In the genomic region with DNA sequence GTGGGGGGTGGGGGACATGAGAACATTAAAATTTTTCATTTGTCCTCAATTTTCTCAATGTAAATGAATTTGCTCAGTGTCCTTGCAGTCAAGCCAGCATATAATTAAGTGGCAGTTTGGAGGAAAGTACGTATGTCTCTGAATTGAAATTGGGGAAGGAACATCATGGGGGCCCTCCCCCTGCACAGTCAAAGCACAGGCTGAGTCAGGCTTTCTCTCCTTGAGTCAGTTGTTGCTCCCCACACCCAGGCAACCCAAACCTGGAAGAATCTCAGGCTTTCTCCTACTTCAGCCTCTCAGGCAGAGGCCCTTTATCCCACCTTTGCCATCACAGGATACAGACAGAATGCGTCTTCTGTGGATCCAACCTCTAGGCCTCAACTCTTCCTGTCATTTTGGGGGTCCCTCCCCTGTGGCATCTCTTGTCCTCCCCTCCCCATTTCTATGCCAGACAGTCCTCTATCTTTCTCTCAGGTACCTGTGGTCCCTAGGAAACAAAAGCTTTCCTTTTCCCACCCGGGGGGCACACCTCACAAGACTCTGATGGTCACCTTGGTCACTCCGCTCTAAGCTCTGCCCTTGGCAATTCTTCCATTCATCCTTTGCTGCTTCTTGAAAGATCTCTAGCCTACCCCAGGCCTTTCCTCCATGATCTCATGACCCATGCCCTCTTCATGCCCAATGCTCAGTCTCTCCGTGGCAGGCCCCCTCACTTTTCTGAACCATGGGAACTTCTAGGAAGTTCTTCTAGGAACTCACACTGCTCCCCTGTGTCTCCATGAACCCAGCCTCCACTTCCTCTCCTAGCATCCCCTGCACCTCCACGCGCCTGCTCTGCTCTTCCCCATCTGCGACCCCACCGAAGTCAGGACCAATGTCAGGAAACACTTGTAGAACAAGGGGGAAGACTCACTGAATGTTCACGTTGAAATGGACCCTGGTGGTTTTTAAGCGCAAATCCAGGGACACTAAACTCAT, we compare ENCODE assay signal across 9 cellular contexts. TPM values are rescaled to one million over a fixed set of nuclear protein-coding genes. Genes with fewer than 3 reads are reported as not detected.
A peak's percentile ranks its signal among the peaks of the same experiment; 100 is the strongest.
DNase-seq lines count a peak whose midpoint lies in the region; ATAC-seq and TF ChIP-seq lines count a peak whose summit lies in the region.
"Had no signal": no experiment of that assay in that cellular context is flagged by ENCODE, and none has a peak within 500 bp of the region (broad histone marks: within the 10 kb centered on the region; RNA-seq: fewer than 3 reads in every experiment).

No MANE protein-coding gene starts in this region.

- H3K36me3 Mint-ChIP-seq in activated naive CD8-positive, alpha-beta T cell treated with anti-CD3 and anti-CD28 coated beads, Interleukin-2, amount 50 U/mL, for 24 hours (ENCODE audit: low read depth), result peaks cover 14% of the 10 kb centered on the region
- peaks cover 18% of the 10 kb centered on the region for H3K36me3 Mint-ChIP-seq in activated naive CD8-positive, alpha-beta T cell treated with anti-CD3 and anti-CD28 coated beads for 36 hours
- H3K36me3 Mint-ChIP-seq in activated CD8-positive, alpha-beta T cell treated with anti-CD3 and anti-CD28 coated beads, Interleukin-2, amount 10 ng/mL, durations not matched to agents 7 days and 5 days (ENCODE audit: low read depth), result peaks cover 3% of the 10 kb centered on the region
- H3K36me3 Mint-ChIP-seq in activated CD8-positive, alpha-beta memory T cell treated with anti-CD3 and anti-CD28 coated beads, Interleukin-2, amount 10 ng/mL, durations not matched to agents 7 days and 5 days, result no peaks in the 10 kb centered on the region

- intact Hi-C loops in stomach (cut with DNase I; ENCODE audit: low total_unique reads), result no loop called here

- H3K27ac ChIP-seq in stomach (peak overlapping the region in 3 of 5 donors; percentile 2 to 33 (median 30)), RWPE1 (no peak overlapping the region)

- CTCF ChIA-PET in activated CD8-positive, alpha-beta T cell treated with anti-CD3 and anti-CD28 coated beads, Interleukin-2, amount 10 ng/mL, durations not matched to agents 7 days and 5 days (lab: Charles Lee), result no interaction called here
- CTCF ChIA-PET in activated CD8-positive, alpha-beta memory T cell treated with anti-CD3 and anti-CD28 coated beads, Interleukin-2, amount 10 ng/mL, durations not matched to agents 7 days and 5 days (lab: Charles Lee), result no interaction called here
- CTCF ChIA-PET in RWPE1 (lab: Yijun Ruan, JAX), result no interaction called here

- no peak overlapping the region for H3K27ac Mint-ChIP-seq in activated naive CD8-positive, alpha-beta T cell treated with anti-CD3 and anti-CD28 coated beads, Interleukin-2, amount 50 U/mL, for 24 hours
- no peak overlapping the region for H3K27ac Mint-ChIP-seq in activated naive CD8-positive, alpha-beta T cell treated with anti-CD3 and anti-CD28 coated beads for 36 hours
- H3K27ac Mint-ChIP-seq in activated CD8-positive, alpha-beta T cell treated with anti-CD3 and anti-CD28 coated beads, Interleukin-2, amount 10 ng/mL, durations not matched to agents 7 days and 5 days, result peak overlapping the region; percentile 35
- no peak overlapping the region for H3K27ac Mint-ChIP-seq in activated CD8-positive, alpha-beta memory T cell treated with anti-CD3 and anti-CD28 coated beads, Interleukin-2, amount 10 ng/mL, durations not matched to agents 7 days and 5 days

- no peak for TF ChIP-seq POLR2A in stomach (IDR thresholded peaks at IDR 0.05)

- DNase-seq in activated naive CD8-positive, alpha-beta T cell treated with anti-CD3 and anti-CD28 coated beads, Interleukin-2, amount 50 U/mL, for 24 hours, result peak; percentile 7
- no peak for DNase-seq in activated naive CD8-positive, alpha-beta T cell treated with anti-CD3 and anti-CD28 coated beads for 36 hours
- DNase-seq in activated CD8-positive, alpha-beta T cell treated with anti-CD3 and anti-CD28 coated beads, Interleukin-2, amount 10 ng/mL, durations not matched to agents 7 days and 5 days, result no peak
- DNase-seq in stomach (no peak), H4 (ENCODE audit: low spot score) (no peak), RWPE1 (ENCODE audit: low spot score) (no peak)
- no peak for DNase-seq in activated CD8-positive, alpha-beta memory T cell treated with anti-CD3 and anti-CD28 coated beads, Interleukin-2, amount 10 ng/mL, durations not matched to agents 7 days and 5 days

- H3K27me3 ChIP-seq in stomach, result no peaks in the 10 kb centered on the region

- no peak for TF ChIP-seq EP300 in stomach (IDR thresholded peaks at IDR 0.05)

- H3K9me3 Mint-ChIP-seq in activated naive CD8-positive, alpha-beta T cell treated with anti-CD3 and anti-CD28 coated beads, Interleukin-2, amount 50 U/mL, for 24 hours, result no peaks in the 10 kb centered on the region
- no peaks in the 10 kb centered on the region for H3K9me3 Mint-ChIP-seq in activated naive CD8-positive, alpha-beta T cell treated with anti-CD3 and anti-CD28 coated beads for 36 hours
- no peaks in the 10 kb centered on the region for H3K9me3 Mint-ChIP-seq in activated CD8-positive, alpha-beta T cell treated with anti-CD3 and anti-CD28 coated beads, Interleukin-2, amount 10 ng/mL, durations not matched to agents 7 days and 5 days (ENCODE audit: insufficient read depth)
- no peaks in the 10 kb centered on the region for H3K9me3 Mint-ChIP-seq in activated CD8-positive, alpha-beta memory T cell treated with anti-CD3 and anti-CD28 coated beads, Interleukin-2, amount 10 ng/mL, durations not matched to agents 7 days and 5 days (ENCODE audit: low read depth)
- H3K9me3 Mint-ChIP-seq: central memory CD8-positive, alpha-beta T cell had no signal

- WGBS in stomach, 5 donors, result 88 to 92% (median 89%) methylated on average over 11 of the region's 11 CpGs

- peaks cover 24% of the 10 kb centered on the region for H3K4me1 Mint-ChIP-seq in activated naive CD8-positive, alpha-beta T cell treated with anti-CD3 and anti-CD28 coated beads, Interleukin-2, amount 50 U/mL, for 24 hours
- peaks cover 13% of the 10 kb centered on the region for H3K4me1 Mint-ChIP-seq in activated naive CD8-positive, alpha-beta T cell treated with anti-CD3 and anti-CD28 coated beads for 36 hours
- peaks cover 7% of the 10 kb centered on the region for H3K4me1 Mint-ChIP-seq in activated CD8-positive, alpha-beta T cell treated with anti-CD3 and anti-CD28 coated beads, Interleukin-2, amount 10 ng/mL, durations not matched to agents 7 days and 5 days (ENCODE audit: low read depth)
- peaks cover 11% of the 10 kb centered on the region for H3K4me1 Mint-ChIP-seq in activated CD8-positive, alpha-beta memory T cell treated with anti-CD3 and anti-CD28 coated beads, Interleukin-2, amount 10 ng/mL, durations not matched to agents 7 days and 5 days

- H3K27me3 Mint-ChIP-seq in activated naive CD8-positive, alpha-beta T cell treated with anti-CD3 and anti-CD28 coated beads, Interleukin-2, amount 50 U/mL, for 24 hours, result no peaks in the 10 kb centered on the region
- no peaks in the 10 kb centered on the region for H3K27me3 Mint-ChIP-seq in activated naive CD8-positive, alpha-beta T cell treated with anti-CD3 and anti-CD28 coated beads for 36 hours
- H3K27me3 Mint-ChIP-seq in activated CD8-positive, alpha-beta T cell treated with anti-CD3 and anti-CD28 coated beads, Interleukin-2, amount 10 ng/mL, durations not matched to agents 7 days and 5 days (ENCODE audit: low read depth), result no peaks in the 10 kb centered on the region
- no peaks in the 10 kb centered on the region for H3K27me3 Mint-ChIP-seq in activated CD8-positive, alpha-beta memory T cell treated with anti-CD3 and anti-CD28 coated beads, Interleukin-2, amount 10 ng/mL, durations not matched to agents 7 days and 5 days
- H3K27me3 Mint-ChIP-seq: central memory CD8-positive, alpha-beta T cell had no signal

- ATAC-seq in activated naive CD8-positive, alpha-beta T cell treated with anti-CD3 and anti-CD28 coated beads, Interleukin-2, amount 50 U/mL, for 24 hours, result peak; percentile 93
- ATAC-seq in HG03066 (IDR thresholded peaks at IDR 0.05; ENCODE audit: low read depth, unreplicated experiment), result peak; percentile 60
- no peak for ATAC-seq in activated CD8-positive, alpha-beta T cell treated with anti-CD3 and anti-CD28 coated beads, Interleukin-2, amount 10 ng/mL, durations not matched to agents 7 days and 5 days
- ATAC-seq in activated CD8-positive, alpha-beta memory T cell treated with anti-CD3 and anti-CD28 coated beads, Interleukin-2, amount 10 ng/mL, durations not matched to agents 7 days and 5 days, result no peak

- no peak overlapping the region for H3K4me3 Mint-ChIP-seq in activated naive CD8-positive, alpha-beta T cell treated with anti-CD3 and anti-CD28 coated beads, Interleukin-2, amount 50 U/mL, for 24 hours
- no peak overlapping the region for H3K4me3 Mint-ChIP-seq in activated naive CD8-positive, alpha-beta T cell treated with anti-CD3 and anti-CD28 coated beads for 36 hours
- H3K4me3 Mint-ChIP-seq in activated CD8-positive, alpha-beta T cell treated with anti-CD3 and anti-CD28 coated beads, Interleukin-2, amount 10 ng/mL, durations not matched to agents 7 days and 5 days, result no peak overlapping the region
- H3K4me3 Mint-ChIP-seq in activated CD8-positive, alpha-beta memory T cell treated with anti-CD3 and anti-CD28 coated beads, Interleukin-2, amount 10 ng/mL, durations not matched to agents 7 days and 5 days, result no peak overlapping the region
- H3K4me3 Mint-ChIP-seq: central memory CD8-positive, alpha-beta T cell had no signal

- POLR2A ChIA-PET in activated CD8-positive, alpha-beta T cell treated with anti-CD3 and anti-CD28 coated beads, Interleukin-2, amount 10 ng/mL, durations not matched to agents 7 days and 5 days (lab: Charles Lee), result no interaction called here
- POLR2A ChIA-PET in RWPE1 (lab: Yijun Ruan, JAX; ENCODE audit: low non-redundant PET), result no interaction called here

- peaks cover 0 to 5% (median 2%) of the 10 kb centered on the region in 4 donors for H3K36me3 ChIP-seq in stomach

- no peak for TF ChIP-seq CTCF in stomach (IDR thresholded peaks at IDR 0.05)
- TF ChIP-seq CTCF in RWPE1 (conservative IDR thresholded peaks at IDR 0.05; ENCODE audit: low read depth), result no peak

- H3K4me3 ChIP-seq in stomach, result no peak overlapping the region

- H3K4me1 ChIP-seq in stomach, result peaks cover 26 to 69% (median 48%) of the 10 kb centered on the region in 4 donors

- H3K9me3 ChIP-seq in stomach, result no peaks in the 10 kb centered on the region

RNA-seq across cellular contexts. Expression of a gene that starts 40.4 kb away (rescaled TPM):
- 10 to 100 TPM; 20.4 to 21.8 TPM for total RNA-seq in activated naive CD8-positive, alpha-beta T cell treated with anti-CD3 and anti-CD28 coated beads for 36 hours
- total RNA-seq in activated CD8-positive, alpha-beta T cell treated with anti-CD3 and anti-CD28 coated beads, Interleukin-2, amount 10 ng/mL, durations not matched to agents 7 days and 5 days, result 10 to 100 TPM; 24.7 to 25.9 TPM
- 100 to 1,000 TPM in 1 of 5 donors, 10 to 100 TPM in 4; 22.6 to 258 (median 38.8) TPM for total RNA-seq in stomach
- polyA plus RNA-seq in stomach, result 1 to 10 TPM; 5.8 to 8.6 (median 6.6) TPM
- total RNA-seq in activated CD8-positive, alpha-beta memory T cell treated with anti-CD3 and anti-CD28 coated beads, Interleukin-2, amount 10 ng/mL, durations not matched to agents 7 days and 5 days, result 10 to 100 TPM; 24.0 to 29.0 TPM
- 13.0 and 18.0 TPM in 2 replicates for total RNA-seq in H4 (2014; rRNA removed; shearing (Covaris generic))

Comparison
In these comparisons a context has a peak if more than half of its experiments do, and no peak if none do; other contexts are left out.
1. ATAC-seq: peak in activated naive CD8-positive, alpha-beta T cell treated with anti-CD3 and anti-CD28 coated beads, Interleukin-2, amount 50 U/mL, for 24 hours (single experiment) and HG03066 (single experiment); none in activated CD8-positive, alpha-beta T cell treated with anti-CD3 and anti-CD28 coated beads, Interleukin-2, amount 10 ng/mL, durations not matched to agents 7 days and 5 days (single experiment) and activated CD8-positive, alpha-beta memory T cell treated with anti-CD3 and anti-CD28 coated beads, Interleukin-2, amount 10 ng/mL, durations not matched to agents 7 days and 5 days (single experiment).